ENCODE assay signal across 6 cellular contexts in genomic region chr12:88150063-88150462, GRCh38.
"Had no signal": no experiment of that assay in that cellular context is flagged by ENCODE, and none has a peak within 500 bp of the region (broad histone marks: within the 10 kb centered on the region; RNA-seq: fewer than 3 reads in every experiment).

No MANE protein-coding gene starts in this region.

- DNase-seq: H9, HCEC 1CT, HFFc6, IMR-90 had no signal

- ATAC-seq: GM23338, K562 had no signal

- H3K4me3 ChIP-seq: GM23338, K562 had no signal

- H3K27ac Mint-ChIP-seq: GM23338, HFFc6 had no signal

- H3K9me3 Mint-ChIP-seq: GM23338, H9, HFFc6 had no signal

- H3K4me3 Mint-ChIP-seq: GM23338, H9, HFFc6 had no signal
